In the genomic region with DNA sequence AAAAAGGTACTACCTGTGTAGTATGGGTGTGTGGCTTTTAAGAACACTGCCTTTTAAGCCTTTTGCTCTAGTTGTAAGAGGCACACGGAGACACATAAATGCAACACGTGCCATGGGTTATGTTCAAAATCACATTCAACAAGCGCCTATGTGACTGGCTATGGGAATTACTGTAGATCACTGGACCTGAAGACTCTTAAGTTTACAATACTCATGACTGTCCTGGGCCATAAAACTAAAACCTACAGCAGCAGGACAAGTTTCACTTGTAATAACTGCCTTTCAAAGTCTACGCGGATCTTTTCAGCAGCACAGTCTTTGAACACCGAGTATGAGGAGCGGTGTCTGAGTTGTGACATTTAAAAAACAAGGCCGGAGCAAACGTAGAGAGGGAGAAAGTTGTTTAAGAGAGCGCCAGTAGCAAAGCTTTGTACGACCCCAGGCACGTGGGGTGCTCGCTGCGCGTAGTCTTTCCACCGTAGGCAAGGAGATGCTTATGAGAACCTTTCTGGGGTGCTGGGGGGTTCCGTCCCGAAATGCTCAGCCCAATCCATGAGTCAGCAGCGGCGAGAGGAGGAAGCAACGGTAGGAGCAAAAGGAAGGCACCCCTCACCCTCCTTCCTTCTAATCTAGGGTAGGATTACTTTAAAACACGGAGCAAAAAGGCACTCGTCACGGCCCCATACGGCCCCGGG, we compare ENCODE assay signal across 8 cellular contexts. TPM values are rescaled to one million over a fixed set of nuclear protein-coding genes. Genes with fewer than 3 reads are reported as not detected.
DNase-seq lines count a peak whose midpoint lies in the region; ATAC-seq and TF ChIP-seq lines count a peak whose summit lies in the region.

No MANE protein-coding gene starts in this region.

- peak overlapping the region; percentile 87 for H3K4me3 ChIP-seq in MG63
- H3K4me3 ChIP-seq in fibroblast of mammary gland (ENCODE audit: control insufficient read depth, low read depth, low read length), result peak overlapping the region; percentile 90
- peak overlapping the region; percentile 79 to 81 for H3K4me3 ChIP-seq in vagina

- H3K9me3 ChIP-seq in MG63, result no peaks in the 10 kb centered on the region
- no peaks in the 10 kb centered on the region for H3K9me3 ChIP-seq in vagina

- intact Hi-C loops in vagina (cut with DNase I), result no loop called here

- H3K36me3 ChIP-seq in MG63 (peaks cover 34% of the 10 kb centered on the region), vagina (peaks cover 0 to 17% of the 10 kb centered on the region in 2 donors)

- H3K27me3 ChIP-seq in MG63 (no peaks in the 10 kb centered on the region), vagina (no peaks in the 10 kb centered on the region)

- no peak for TF ChIP-seq CTCF in fibroblast of mammary gland (conservative IDR thresholded peaks at IDR 0.05; ENCODE audit: control insufficient read depth, insufficient read depth, low read depth, low read length)
- no peak for TF ChIP-seq CTCF in omental fat pad (IDR thresholded peaks at IDR 0.05)
- TF ChIP-seq CTCF in vagina (IDR thresholded peaks at IDR 0.05), result peak in 1 of 3 experiments; percentile 17

- H3K4me1 ChIP-seq in vagina, result peaks cover 40% of the 10 kb centered on the region

- ATAC-seq in GM21576 (IDR thresholded peaks at IDR 0.05; ENCODE audit: unreplicated experiment) (peak; percentile 3), omental fat pad (ENCODE audit: low FRiP score) (peak; percentile 69)

- H3K27ac ChIP-seq in vagina, result peak overlapping the region; percentile 57

- TF ChIP-seq POLR2A in vagina (IDR thresholded peaks at IDR 0.05), result no peak

- peak; percentile 49 for DNase-seq in GM03348 (ENCODE audit: low spot score)
- peak; percentile 37 for DNase-seq in MG63
- peak; percentile 67 for DNase-seq in activated CD8-positive, alpha-beta memory T cell treated with anti-CD3 and anti-CD28 coated beads, Interleukin-2, amount 50 U/mL, for 48 hours
- peak; percentile 40 for DNase-seq in fibroblast of mammary gland (ENCODE audit: low read depth)
- DNase-seq in omental fat pad (ENCODE audit: low spot score), result peak; percentile 26
- no peak for DNase-seq in vagina (ENCODE audit: extremely low spot score in 2 of 2)
- DNase-seq in COLO829 (ENCODE audit: low spot score), result no peak

RNA-seq across cellular contexts. Expression of a gene that starts 0.7 kb away (rescaled TPM):
- 25.3 and 43.0 TPM in 2 replicates for total RNA-seq in MG63 (2014; rRNA removed; shearing (Covaris generic); ENCODE audit: low replicate concordance)
- total RNA-seq in omental fat pad (10 to 100 TPM; 15.6 to 54.3 (median 21.2) TPM), vagina (12.0 TPM)

RNA-seq across cellular contexts. Expression of a gene that starts 3.5 kb away (rescaled TPM):
- total RNA-seq in MG63 (2014; rRNA removed; shearing (Covaris generic); ENCODE audit: low replicate concordance), result 252 and 291 TPM in 2 replicates
- 100 to 1,000 TPM in 2 of 4 donors, 10 to 100 TPM in 2; 84.3 to 106 (median 97.3) TPM for total RNA-seq in omental fat pad
- total RNA-seq in vagina, result 63.3 TPM

RNA-seq across cellular contexts. Expression of a gene that starts 46.7 kb away (rescaled TPM):
- 44.3 and 56.3 TPM in 2 replicates for total RNA-seq in MG63 (2014; rRNA removed; shearing (Covaris generic); ENCODE audit: low replicate concordance)
- 10 to 100 TPM; 43.5 to 48.1 (median 46.9) TPM for total RNA-seq in omental fat pad
- total RNA-seq in vagina, result 28.7 TPM

Comparison
In these comparisons a context has a peak if more than half of its experiments do, and no peak if none do; other contexts are left out.
1. DNase-seq: peak in GM03348 (single experiment), MG63 (single experiment), activated CD8-positive, alpha-beta memory T cell treated with anti-CD3 and anti-CD28 coated beads, Interleukin-2, amount 50 U/mL, for 48 hours (single experiment), fibroblast of mammary gland (single experiment) and omental fat pad (single experiment); none in vagina (0 of 2) and COLO829 (single experiment).
2. Peak in every context shown above with its lines, with median percentiles within 50 percentile points of each other: H3K4me3 ChIP-seq.